In genomic region chr19:53520163-53520546, GRCh38 we compare ENCODE assay signal across 8 cellular contexts. TPM values are rescaled to one million over a fixed set of nuclear protein-coding genes. Genes with fewer than 3 reads are reported as not detected.
A peak's percentile ranks its signal among the peaks of the same experiment; 100 is the strongest.
DNase-seq lines count a peak whose midpoint lies in the region; ATAC-seq, FAIRE-seq and TF ChIP-seq lines count a peak whose summit lies in the region.

No MANE protein-coding gene starts in this region.

- H3K9me3 ChIP-seq in HUES6 (ENCODE audit: control insufficient read depth, insufficient read depth, low read depth, low read length) = no peaks in the 10 kb centered on the region; the same call in 1 of the 2 replicates
- H3K9me3 ChIP-seq in keratinocyte (ENCODE audit: control insufficient read depth, low read depth, low read length) = no peaks in the 10 kb centered on the region

- intact Hi-C loops in left colon (cut with DNase I, micrococcal nuclease) = no loop called here

- H3K27me3 Mint-ChIP-seq in activated naive CD8-positive, alpha-beta T cell treated with anti-CD3 and anti-CD28 coated beads for 36 hours = no peaks in the 10 kb centered on the region
- H3K27me3 Mint-ChIP-seq in stimulated activated naive CD8-positive, alpha-beta T cell treated with anti-CD3 and anti-CD28 coated beads, Interleukin-15, amount 100 ng/mL, for 72 hours = no peaks in the 10 kb centered on the region

- peak overlapping the region; percentile 42 for H3K4me2 ChIP-seq in keratinocyte (ENCODE audit: control insufficient read depth, extremely low read depth, insufficient read depth, low read depth, low read length)

- H3K9me3 Mint-ChIP-seq in activated naive CD8-positive, alpha-beta T cell treated with anti-CD3 and anti-CD28 coated beads for 36 hours = peaks cover 16% of the 10 kb centered on the region
- H3K9me3 Mint-ChIP-seq in stimulated activated naive CD8-positive, alpha-beta T cell treated with anti-CD3 and anti-CD28 coated beads, Interleukin-15, amount 100 ng/mL, for 72 hours = peaks cover 17% of the 10 kb centered on the region in 2 donors

- H3K27ac ChIP-seq in HUES6 (ENCODE audit: low read depth, low read length) = peak overlapping the region; percentile 3; the same call in 1 of the 2 replicates
- no peak overlapping the region for H3K27ac ChIP-seq in keratinocyte (ENCODE audit: control insufficient read depth, insufficient read depth, low read length)

- peak overlapping the region; percentile 89 for H2AFZ ChIP-seq in keratinocyte (ENCODE audit: control insufficient read depth, low read length)

- H3K27me3 ChIP-seq in HUES6 (ENCODE audit: control insufficient read depth, insufficient read depth, low read length) (no peaks in the 10 kb centered on the region), keratinocyte (ENCODE audit: control insufficient read depth, extremely low read depth, insufficient read depth, low read length) (no peaks in the 10 kb centered on the region)

- dilution Hi-C loops in keratinocyte (cut with MboI; ENCODE audit: extremely low pct_ligation_motif_present, low sequenced_read_pairs) = no loop called here

- peak overlapping the region; percentile 98 for H3K4me3 Mint-ChIP-seq in activated naive CD8-positive, alpha-beta T cell treated with anti-CD3 and anti-CD28 coated beads for 36 hours
- peak overlapping the region; percentile 99 to 100 for H3K4me3 Mint-ChIP-seq in stimulated activated naive CD8-positive, alpha-beta T cell treated with anti-CD3 and anti-CD28 coated beads, Interleukin-15, amount 100 ng/mL, for 72 hours

- no peaks in the 10 kb centered on the region for H3K9me1 ChIP-seq in keratinocyte (ENCODE audit: control insufficient read depth, extremely low read depth, insufficient read depth, low read length)

- H3K4me1 ChIP-seq in HUES6 (ENCODE audit: control insufficient read depth, insufficient read depth, low read length) (no peaks in the 10 kb centered on the region), keratinocyte (ENCODE audit: control insufficient read depth, extremely low read depth, insufficient read depth, low read length) (peaks cover 8% of the 10 kb centered on the region)

- H3K36me3 ChIP-seq in HUES6 (ENCODE audit: control insufficient read depth, insufficient read depth, low read length) = peaks cover 14% of the 10 kb centered on the region
- H3K36me3 ChIP-seq in keratinocyte (ENCODE audit: control insufficient read depth in 2 of 2, extremely low read depth in 1 of 2, insufficient read depth in 2 of 2, low read length in 2 of 2) = no peaks in the 10 kb centered on the region

- no peaks in the 10 kb centered on the region for H4K20me1 ChIP-seq in keratinocyte (ENCODE audit: control insufficient read depth, extremely low read depth, insufficient read depth, low read length)

- ATAC-seq in stimulated activated naive CD8-positive, alpha-beta T cell treated with anti-CD3 and anti-CD28 coated beads, Interleukin-15, amount 100 ng/mL, for 72 hours = no peak
- no peak for ATAC-seq in left colon

- H3K27ac Mint-ChIP-seq in activated naive CD8-positive, alpha-beta T cell treated with anti-CD3 and anti-CD28 coated beads for 36 hours = peak overlapping the region; percentile 94
- peak overlapping the region; percentile 54 to 98 for H3K27ac Mint-ChIP-seq in stimulated activated naive CD8-positive, alpha-beta T cell treated with anti-CD3 and anti-CD28 coated beads, Interleukin-15, amount 100 ng/mL, for 72 hours

- H3K9ac ChIP-seq in HUES6 (ENCODE audit: low read length) (peak overlapping the region; percentile 51), keratinocyte (ENCODE audit: control insufficient read depth, extremely low read depth, insufficient read depth, low read length) (no peak overlapping the region)

- H3K4me3 ChIP-seq in HUES6 (ENCODE audit: low read depth, low read length) (peak overlapping the region; percentile 87), keratinocyte (ENCODE audit: control insufficient read depth in 2 of 3, extremely low read depth in 1 of 3, insufficient read depth in 2 of 3, low read depth in 1 of 3, low read length in 3 of 3) (peak overlapping the region; percentile 36 to 78 (median 77))

- no peak for DNase-seq in activated naive CD8-positive, alpha-beta T cell treated with anti-CD3 and anti-CD28 coated beads for 36 hours
- DNase-seq in keratinocyte (ENCODE audit: low read depth, low spot score) (no peak), left colon (no peak), NCI-H1417 (lab: John Stamatoyannopoulos, UW) (no peak), NCI-H748 (lab: John Stamatoyannopoulos, UW; ENCODE audit: unreplicated experiment) (no peak), NAMALWA (ENCODE audit: low spot score) (no peak)
- no peak for DNase-seq in stimulated activated naive CD8-positive, alpha-beta T cell treated with anti-CD3 and anti-CD28 coated beads, Interleukin-15, amount 100 ng/mL, for 72 hours

- TF ChIP-seq CTCF in keratinocyte (optimal IDR thresholded peaks at IDR 0.05 in 1 of 3, IDR thresholded peaks at IDR 0.05 in 1 of 3, conservative IDR thresholded peaks at IDR 0.05 in 1 of 3; ENCODE audit: extremely low read depth in 1 of 3, insufficient read depth in 2 of 3, low read length in 3 of 3) = no peak

- H3K4me1 Mint-ChIP-seq in activated naive CD8-positive, alpha-beta T cell treated with anti-CD3 and anti-CD28 coated beads for 36 hours = peaks cover 10% of the 10 kb centered on the region
- H3K4me1 Mint-ChIP-seq in stimulated activated naive CD8-positive, alpha-beta T cell treated with anti-CD3 and anti-CD28 coated beads, Interleukin-15, amount 100 ng/mL, for 72 hours = peaks cover 19% of the 10 kb centered on the region

- peaks cover 43% of the 10 kb centered on the region for H3K36me3 Mint-ChIP-seq in activated naive CD8-positive, alpha-beta T cell treated with anti-CD3 and anti-CD28 coated beads for 36 hours

- no peak for FAIRE-seq in keratinocyte (lab: Jason Lieb, UNC)

- H3K79me2 ChIP-seq in keratinocyte (ENCODE audit: control insufficient read depth, insufficient read depth, low read length) = peaks cover 5% of the 10 kb centered on the region

RNA-seq across cellular contexts. Expression of gene ZNF331, which starts 17.8 kb away (rescaled TPM):
- 10 to 100 TPM; 18.1 to 21.3 TPM for total RNA-seq in activated naive CD8-positive, alpha-beta T cell treated with anti-CD3 and anti-CD28 coated beads for 36 hours
- polyA plus RNA-seq in keratinocyte = 3.6 to 5.1 TPM (median 4.5 TPM) in 3 replicates
- 4.5 TPM for polyA plus RNA-seq in keratinocyte (2011; ENCODE audit: low read depth)
- polyA plus RNA-seq in keratinocyte (2011; cell fraction: cytosol; rRNA removed) = 1.4 and 1.8 TPM in 2 replicates
- polyA plus RNA-seq in keratinocyte (2011; cell fraction: nucleus; rRNA removed) = 17.0 and 20.2 TPM in 2 replicates
- 2.9 and 5.3 TPM in 2 replicates for polyA plus RNA-seq in keratinocyte (2012; ENCODE audit: low replicate concordance)
- polyA minus RNA-seq in keratinocyte = 0.95 to 9.8 TPM (median 4.2 TPM) in 3 replicates
- 7.5 TPM for polyA minus RNA-seq in keratinocyte (2011; cell fraction: cytosol; rRNA and poly(A)+ RNA removed)
- 5.9 and 8.8 TPM in 2 replicates for polyA minus RNA-seq in keratinocyte (2011; cell fraction: nucleus; rRNA and poly(A)+ RNA removed)
- total RNA-seq in left colon = 1 to 10 TPM; 5.3 to 6.0 TPM

RNA-seq across cellular contexts. Expression of gene ZNF813, which starts 52.6 kb away (rescaled TPM):
- 1 to 10 TPM; 8.3 to 8.6 TPM for total RNA-seq in activated naive CD8-positive, alpha-beta T cell treated with anti-CD3 and anti-CD28 coated beads for 36 hours
- 1.5 to 2.5 TPM (median 2.1 TPM) in 3 replicates for polyA plus RNA-seq in keratinocyte
- 0.97 TPM for polyA plus RNA-seq in keratinocyte (2011; ENCODE audit: low read depth)
- 0.96 and 2.0 TPM in 2 replicates for polyA plus RNA-seq in keratinocyte (2011; cell fraction: cytosol; rRNA removed)
- polyA plus RNA-seq in keratinocyte (2011; cell fraction: nucleus; rRNA removed) = 2.2 and 2.6 TPM in 2 replicates
- polyA plus RNA-seq in keratinocyte (2012; ENCODE audit: low replicate concordance) = 1.8 and 2.4 TPM in 2 replicates
- 1.9 to 5.9 TPM (median 2.7 TPM) in 3 replicates for polyA minus RNA-seq in keratinocyte
- 1.9 TPM for polyA minus RNA-seq in keratinocyte (2011; cell fraction: cytosol; rRNA and poly(A)+ RNA removed)
- polyA minus RNA-seq in keratinocyte (2011; cell fraction: nucleus; rRNA and poly(A)+ RNA removed) = 3.2 and 5.7 TPM in 2 replicates
- total RNA-seq in left colon = 1 to 10 TPM; 3.4 to 4.2 TPM
